9 cellular contexts compared by ENCODE assay signal in the genomic region with DNA sequence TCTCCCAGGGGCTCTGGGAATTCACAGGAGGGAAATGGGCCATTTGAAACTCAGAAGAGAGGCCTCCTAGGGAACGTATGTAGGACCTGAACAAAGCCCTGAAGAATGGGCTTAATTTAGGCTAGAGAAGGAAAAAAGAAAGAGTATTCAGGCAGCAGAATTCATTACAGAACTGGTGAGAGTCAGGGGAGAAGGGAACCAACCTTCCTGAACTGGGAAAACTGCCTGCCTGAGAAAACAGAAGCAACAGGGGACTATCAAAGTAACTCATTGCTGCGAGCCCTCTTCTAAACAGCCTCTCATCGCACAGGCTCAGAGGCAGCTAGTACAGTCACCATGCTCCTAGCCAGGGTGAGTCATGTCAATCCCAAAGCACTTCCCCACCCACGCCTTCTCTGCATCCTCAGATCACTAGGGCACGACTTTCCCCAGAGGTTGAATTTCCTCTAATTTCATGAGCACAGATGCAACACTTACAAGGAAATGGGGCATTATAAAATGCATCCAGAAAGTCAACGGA.
DNase-seq lines count a peak whose midpoint lies in the region; ATAC-seq and TF ChIP-seq lines count a peak whose summit lies in the region.
"Had no signal": no experiment of that assay in that cellular context is flagged by ENCODE, and none has a peak within 500 bp of the region (broad histone marks: within the 10 kb centered on the region; RNA-seq: fewer than 3 reads in every experiment).

No MANE protein-coding gene starts in this region.

- peak overlapping the region; percentile 12 for H2BK5ac ChIP-seq in trophoblast cell (ENCODE audit: low read depth, low read length, poor library complexity)

- no peak overlapping the region for H3K4me2 ChIP-seq in trophoblast cell (ENCODE audit: low read length)

- H3K36me3 ChIP-seq in trophoblast cell (ENCODE audit: control insufficient read depth in 1 of 2, insufficient read depth in 2 of 2, low read length in 2 of 2) = no peaks in the 10 kb centered on the region
- H3K36me3 ChIP-seq: tibial nerve had no signal

- peak; percentile 58 for ATAC-seq in HG03159 (IDR thresholded peaks at IDR 0.05; ENCODE audit: unreplicated experiment)

- H3K18ac ChIP-seq in trophoblast cell (ENCODE audit: low read length) = no peak overlapping the region

- DNase-seq in stimulated activated CD4-positive, alpha-beta T cell treated with anti-CD3 and anti-CD28 coated beads, Interleukin-15, amount 100 ng/mL, for 24 hours = peak; percentile 40
- no peak for DNase-seq in stimulated activated CD4-positive, alpha-beta T cell treated with anti-CD3 and anti-CD28 coated beads, Interleukin-4, amount 100 ng/mL, for 4 hours
- DNase-seq in SKM-1 treated with dmso at 0.1 percent for 144 hours (lab: John Stamatoyannopoulos, UW; ENCODE audit: unreplicated experiment) (peak; percentile 87), fibroblast of pulmonary artery (ENCODE audit: low read depth) (peak; percentile 91), trophoblast cell (peak; percentile 55 to 74), DMS79 (lab: John Stamatoyannopoulos, UW) (no peak)
- no peak for DNase-seq in effector CD8-positive, alpha-beta T cell (lab: John Stamatoyannopoulos, UW)

- no peak overlapping the region for H4K12ac ChIP-seq in trophoblast cell (ENCODE audit: low read depth, low read length)

- peak overlapping the region; percentile 35 for H2BK12ac ChIP-seq in trophoblast cell (ENCODE audit: low read length)

- no peak overlapping the region for H2AK5ac ChIP-seq in trophoblast cell (ENCODE audit: low read length)

- TF ChIP-seq CTCF in fibroblast of pulmonary artery (IDR thresholded peaks at IDR 0.05; ENCODE audit: low read length, missing control alignments) = no peak

- WGBS in trophoblast cell (ENCODE audit: extremely low coverage, insufficient coverage, insufficient read length) = no CpG with 5 or more reads among the region's 6 CpGs

- no peaks in the 10 kb centered on the region for H3K79me2 ChIP-seq in trophoblast cell (ENCODE audit: control insufficient read depth, insufficient read depth, low read length, poor library complexity)

- H3K4me1 ChIP-seq in trophoblast cell (ENCODE audit: control insufficient read depth in 1 of 2, insufficient read depth in 2 of 2, low read length in 2 of 2) = peaks cover 2 to 5% of the 10 kb centered on the region in 2 experiments

- no peak overlapping the region for H2AFZ ChIP-seq in trophoblast cell (ENCODE audit: insufficient read depth, low read length, poor library complexity)

- H2BK120ac ChIP-seq in trophoblast cell (ENCODE audit: insufficient read depth, low read length, poor library complexity) = no peak overlapping the region

- no peak overlapping the region for H3K4me3 ChIP-seq in fibroblast of pulmonary artery (replicated peaks; ENCODE audit: low read depth, low read length)
- no peak overlapping the region for H3K4me3 ChIP-seq in trophoblast cell (ENCODE audit: low read depth, low read length)
- H3K4me3 ChIP-seq: tibial nerve had no signal

- H3K14ac ChIP-seq in trophoblast cell (ENCODE audit: low read length) = no peak overlapping the region

- H3K9me3 ChIP-seq in trophoblast cell (ENCODE audit: insufficient read depth, low read depth, low read length) = no peaks in the 10 kb centered on the region
- H3K9me3 ChIP-seq: tibial nerve had no signal

- H3K27ac ChIP-seq in trophoblast cell (ENCODE audit: low read depth, low read length) = no peak overlapping the region

- no peak overlapping the region for H3K4ac ChIP-seq in trophoblast cell (ENCODE audit: low read depth, low read length)

- H3K23ac ChIP-seq in trophoblast cell (ENCODE audit: low read length) = no peak overlapping the region

- H4K8ac ChIP-seq in trophoblast cell (ENCODE audit: low read depth, low read length) = peak overlapping the region; percentile 7

- H4K91ac ChIP-seq in trophoblast cell (ENCODE audit: low read depth, low read length) = no peak overlapping the region

- H3K79me1 ChIP-seq in trophoblast cell (ENCODE audit: low read length) = no peaks in the 10 kb centered on the region

- no peak overlapping the region for H3K9ac ChIP-seq in trophoblast cell (ENCODE audit: low read length)

- no peaks in the 10 kb centered on the region for H3K27me3 ChIP-seq in trophoblast cell (ENCODE audit: insufficient read depth, low read length)
- H3K27me3 ChIP-seq: tibial nerve had no signal

Comparison
In these comparisons a context has a peak if more than half of its experiments do, and no peak if none do; other contexts are left out.
1. DNase-seq: peak in stimulated activated CD4-positive, alpha-beta T cell treated with anti-CD3 and anti-CD28 coated beads, Interleukin-15, amount 100 ng/mL, for 24 hours (single experiment), SKM-1 treated with dmso at 0.1 percent for 144 hours (single experiment), fibroblast of pulmonary artery (single experiment) and trophoblast cell (2 of 2); none in stimulated activated CD4-positive, alpha-beta T cell treated with anti-CD3 and anti-CD28 coated beads, Interleukin-4, amount 100 ng/mL, for 4 hours (0 of 2), DMS79 (single experiment) and effector CD8-positive, alpha-beta T cell (single experiment).